23 cellular contexts compared by ENCODE assay signal in the genomic region with DNA sequence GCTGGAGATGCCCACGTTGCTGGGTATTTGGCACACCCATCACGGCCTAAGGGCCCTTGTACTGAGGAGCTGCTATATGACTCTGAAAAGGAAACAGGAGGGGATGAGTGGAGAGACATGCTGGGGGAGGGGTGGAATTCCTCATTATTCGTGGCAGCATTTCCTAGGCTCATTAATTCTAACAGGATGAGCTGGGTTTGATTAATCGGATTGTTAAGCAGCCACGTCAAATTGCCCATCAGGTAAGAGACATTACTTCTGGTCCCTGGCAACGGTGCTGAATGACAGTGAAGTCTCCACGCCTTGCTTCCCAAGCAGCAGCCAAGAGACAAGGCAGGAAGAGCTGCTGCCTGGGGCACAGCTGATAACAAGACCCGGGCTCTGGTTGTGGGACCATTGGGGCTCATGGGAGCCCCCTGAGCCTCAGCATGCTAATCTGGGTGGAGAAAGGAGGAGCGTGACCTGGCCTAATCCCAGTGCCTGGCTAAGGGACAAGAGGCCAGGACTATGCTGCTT.
A peak's percentile ranks its signal among the peaks of the same experiment; 100 is the strongest.
DNase-seq lines count a peak whose midpoint lies in the region; ATAC-seq, FAIRE-seq and TF ChIP-seq lines count a peak whose summit lies in the region.
"Had no signal": no experiment of that assay in that cellular context is flagged by ENCODE, and none has a peak within 500 bp of the region (broad histone marks: within the 10 kb centered on the region; RNA-seq: fewer than 3 reads in every experiment).

No MANE protein-coding gene starts in this region.

- no peaks in the 10 kb centered on the region for H3K9me2 ChIP-seq in SK-N-SH
- no peaks in the 10 kb centered on the region for H3K9me2 ChIP-seq in Karpas-422 (replicated peaks; ENCODE audit: insufficient read depth, low read length)

- no peak overlapping the region for H3K4me2 ChIP-seq in SK-N-SH
- H3K4me2 ChIP-seq in Karpas-422 (ENCODE audit: low read depth, low read length, poor library complexity, severe bottlenecking), result no peak overlapping the region

- CTCF ChIA-PET in SK-N-SH (lab: Yijun Ruan, JAX), result interaction anchor here (0.8 kb wide), 1 partner anchor 50 kb away, joined by 3 read pairs; no protein-coding TSS in a partner anchor

- no peak for TF ChIP-seq RAD21 in SK-N-SH (IDR thresholded peaks at IDR 0.05; ENCODE audit: low read length)

- no peaks in the 10 kb centered on the region for H4K20me1 ChIP-seq in SK-N-SH (ENCODE audit: insufficient read depth)
- H4K20me1 ChIP-seq in Karpas-422 (ENCODE audit: insufficient read depth, low read depth, low read length), result no peaks in the 10 kb centered on the region

- no peaks in the 10 kb centered on the region for H3K36me3 ChIP-seq in SK-N-SH (replicated peaks in 1 of 2; ENCODE audit: control insufficient read depth in 1 of 2, insufficient read depth in 2 of 2, low read length in 1 of 2)
- H3K36me3 ChIP-seq in Karpas-422 (ENCODE audit: insufficient read depth, low read length), result no peaks in the 10 kb centered on the region

- H3F3A ChIP-seq in SK-N-SH (replicated peaks; ENCODE audit: insufficient read depth), result no peaks in the 10 kb centered on the region

- 68% methylated on average over 7 of the region's 9 CpGs for WGBS in SK-N-SH (ENCODE audit: low lambda C conversion rate)

- no peaks in the 10 kb centered on the region for H3K27me3 ChIP-seq in SK-N-SH (ENCODE audit: insufficient read depth)
- H3K27me3 ChIP-seq in Karpas-422 (ENCODE audit: low read length), result no peaks in the 10 kb centered on the region

- no peaks in the 10 kb centered on the region; the same call in 1 of the 2 replicates for H3K79me2 ChIP-seq in SK-N-SH (ENCODE audit: insufficient read depth)
- no peaks in the 10 kb centered on the region for H3K79me2 ChIP-seq in Karpas-422 (ENCODE audit: low read length)

- no peak for TF ChIP-seq POLR2A in erythroblast (IDR thresholded peaks at IDR 0.05; ENCODE audit: low read length)

- H3K9ac ChIP-seq in SK-N-SH, result no peak overlapping the region
- no peak overlapping the region for H3K9ac ChIP-seq in Karpas-422 (ENCODE audit: low read length)

- in situ Hi-C loops in KBM-7 (cut with MboI; ENCODE audit: low pct_unique_long_range_greater_than_20kb, low sequenced_read_pairs), result no loop called here

- no peak for FAIRE-seq in frontal cortex (lab: Jason Lieb, UNC)
- FAIRE-seq: A204.1, G401.6, kidney, urothelium cell line had no signal

- DNase-seq in SK-N-SH, result peak; percentile 46
- DNase-seq in UCSD-AML1 (lab: John Stamatoyannopoulos, UW; ENCODE audit: unreplicated experiment), result peak; percentile 36
- peak; percentile 15 to 61 for DNase-seq in erythroblast (lab: John Stamatoyannopoulos, UW)
- DNase-seq in Karpas-422, result no peak
- DNase-seq in RPMI8226, result no peak
- DNase-seq in KBM-7, result no peak
- DNase-seq in frontal cortex (ENCODE audit: low spot score in 2 of 2), result no peak
- DNase-seq: activated CD4-positive, alpha-beta memory T cell treated with anti-CD3 and anti-CD28 coated beads for 36 hours; activated T-cell treated with anti-CD3 and anti-CD28 coated beads, Interleukin-2, amount 50 U/mL, for 1 hour; Calu3; foreskin fibroblast; hypothalamus; kidney; NCI-H187; NCI-H526; right cardiac atrium; Right ventricle myocardium superior; stimulated activated CD8-positive, alpha-beta memory T cell treated with anti-CD3 and anti-CD28 coated beads, Interleukin-4, amount 100 ng/mL, for 48 hours had no signal

- peaks cover 11 to 14% of the 10 kb centered on the region in 2 experiments; a peak in 2 of 4 replicates for H3K4me1 ChIP-seq in SK-N-SH (ENCODE audit: control insufficient read depth in 1 of 2, insufficient read depth in 2 of 2, low read depth in 1 of 2, low read length in 1 of 2)
- no peaks in the 10 kb centered on the region for H3K4me1 ChIP-seq in Karpas-422 (ENCODE audit: low read length)

- POLR2A ChIA-PET in SK-N-SH (lab: Yijun Ruan, JAX), result no interaction called here

- ATAC-seq in SK-N-SH treated with all-trans-retinoic acid at 6 μM for 48 hours, result no peak
- ATAC-seq: right cardiac atrium had no signal

- no peak overlapping the region for H3K27ac ChIP-seq in SK-N-SH (ENCODE audit: low read depth in 2 of 2, low read length in 1 of 2)
- no peak overlapping the region for H3K27ac ChIP-seq in Karpas-422 (ENCODE audit: low read length)
- H3K27ac ChIP-seq: epithelial cell of prostate had no signal

- TF ChIP-seq CTCF in SK-N-SH (IDR thresholded peaks at IDR 0.05), result no peak

- H3K4me3 ChIP-seq in SK-N-SH (ENCODE audit: low read depth in 2 of 2, low read length in 1 of 2) (no peak overlapping the region), Karpas-422 (ENCODE audit: low read length) (no peak overlapping the region)

- H2AFZ ChIP-seq in SK-N-SH (ENCODE audit: low read depth), result no peak overlapping the region
- no peak overlapping the region for H2AFZ ChIP-seq in Karpas-422 (ENCODE audit: low read length)

- no peak for TF ChIP-seq EP300 in SK-N-SH (IDR thresholded peaks at IDR 0.05; ENCODE audit: borderline replicate concordance in 1 of 2, low read depth in 1 of 2, low read length in 1 of 2)

- H3K9me3 ChIP-seq in SK-N-SH (no peaks in the 10 kb centered on the region), Karpas-422 (ENCODE audit: low read length) (no peaks in the 10 kb centered on the region)

TF ChIP-seq in SK-N-SH, 30 proteins besides CTCF, POLR2A, EP300 and RAD21 (continues in another document):
- TF ChIP-seq GATA2 (CRISPR knock-in tag; IDR thresholded peaks at IDR 0.05) (no peak), ELF1 (IDR thresholded peaks at IDR 0.05) (no peak)
- TF ChIP-seq, protein P1, sequence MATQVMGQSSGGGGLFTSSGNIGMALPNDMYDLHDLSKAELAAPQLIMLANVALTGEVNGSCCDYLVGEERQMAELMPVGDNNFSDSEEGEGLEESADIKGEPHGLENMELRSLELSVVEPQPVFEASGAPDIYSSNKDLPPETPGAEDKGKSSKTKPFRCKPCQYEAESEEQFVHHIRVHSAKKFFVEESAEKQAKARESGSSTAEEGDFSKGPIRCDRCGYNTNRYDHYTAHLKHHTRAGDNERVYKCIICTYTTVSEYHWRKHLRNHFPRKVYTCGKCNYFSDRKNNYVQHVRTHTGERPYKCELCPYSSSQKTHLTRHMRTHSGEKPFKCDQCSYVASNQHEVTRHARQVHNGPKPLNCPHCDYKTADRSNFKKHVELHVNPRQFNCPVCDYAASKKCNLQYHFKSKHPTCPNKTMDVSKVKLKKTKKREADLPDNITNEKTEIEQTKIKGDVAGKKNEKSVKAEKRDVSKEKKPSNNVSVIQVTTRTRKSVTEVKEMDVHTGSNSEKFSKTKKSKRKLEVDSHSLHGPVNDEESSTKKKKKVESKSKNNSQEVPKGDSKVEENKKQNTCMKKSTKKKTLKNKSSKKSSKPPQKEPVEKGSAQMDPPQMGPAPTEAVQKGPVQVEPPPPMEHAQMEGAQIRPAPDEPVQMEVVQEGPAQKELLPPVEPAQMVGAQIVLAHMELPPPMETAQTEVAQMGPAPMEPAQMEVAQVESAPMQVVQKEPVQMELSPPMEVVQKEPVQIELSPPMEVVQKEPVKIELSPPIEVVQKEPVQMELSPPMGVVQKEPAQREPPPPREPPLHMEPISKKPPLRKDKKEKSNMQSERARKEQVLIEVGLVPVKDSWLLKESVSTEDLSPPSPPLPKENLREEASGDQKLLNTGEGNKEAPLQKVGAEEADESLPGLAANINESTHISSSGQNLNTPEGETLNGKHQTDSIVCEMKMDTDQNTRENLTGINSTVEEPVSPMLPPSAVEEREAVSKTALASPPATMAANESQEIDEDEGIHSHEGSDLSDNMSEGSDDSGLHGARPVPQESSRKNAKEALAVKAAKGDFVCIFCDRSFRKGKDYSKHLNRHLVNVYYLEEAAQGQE (IDR thresholded peaks at IDR 0.05; ENCODE audit: low read depth, low read length), result no peak

TF ChIP-seq in SK-N-SH treated with all-trans-retinoic acid at 6 μM for 48 hours, 23 proteins besides CTCF, POLR2A, EP300 and RAD21 (continues in another document):
- TF ChIP-seq, protein P2, sequence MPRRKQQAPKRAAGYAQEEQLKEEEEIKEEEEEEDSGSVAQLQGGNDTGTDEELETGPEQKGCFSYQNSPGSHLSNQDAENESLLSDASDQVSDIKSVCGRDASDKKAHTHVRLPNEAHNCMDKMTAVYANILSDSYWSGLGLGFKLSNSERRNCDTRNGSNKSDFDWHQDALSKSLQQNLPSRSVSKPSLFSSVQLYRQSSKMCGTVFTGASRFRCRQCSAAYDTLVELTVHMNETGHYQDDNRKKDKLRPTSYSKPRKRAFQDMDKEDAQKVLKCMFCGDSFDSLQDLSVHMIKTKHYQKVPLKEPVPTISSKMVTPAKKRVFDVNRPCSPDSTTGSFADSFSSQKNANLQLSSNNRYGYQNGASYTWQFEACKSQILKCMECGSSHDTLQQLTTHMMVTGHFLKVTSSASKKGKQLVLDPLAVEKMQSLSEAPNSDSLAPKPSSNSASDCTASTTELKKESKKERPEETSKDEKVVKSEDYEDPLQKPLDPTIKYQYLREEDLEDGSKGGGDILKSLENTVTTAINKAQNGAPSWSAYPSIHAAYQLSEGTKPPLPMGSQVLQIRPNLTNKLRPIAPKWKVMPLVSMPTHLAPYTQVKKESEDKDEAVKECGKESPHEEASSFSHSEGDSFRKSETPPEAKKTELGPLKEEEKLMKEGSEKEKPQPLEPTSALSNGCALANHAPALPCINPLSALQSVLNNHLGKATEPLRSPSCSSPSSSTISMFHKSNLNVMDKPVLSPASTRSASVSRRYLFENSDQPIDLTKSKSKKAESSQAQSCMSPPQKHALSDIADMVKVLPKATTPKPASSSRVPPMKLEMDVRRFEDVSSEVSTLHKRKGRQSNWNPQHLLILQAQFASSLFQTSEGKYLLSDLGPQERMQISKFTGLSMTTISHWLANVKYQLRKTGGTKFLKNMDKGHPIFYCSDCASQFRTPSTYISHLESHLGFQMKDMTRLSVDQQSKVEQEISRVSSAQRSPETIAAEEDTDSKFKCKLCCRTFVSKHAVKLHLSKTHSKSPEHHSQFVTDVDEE (CRISPR knock-in tag; IDR thresholded peaks at IDR 0.05), result no peak
- TF ChIP-seq ZNF70 (CRISPR knock-in tag; IDR thresholded peaks at IDR 0.05) (no peak), RARB (CRISPR knock-in tag; IDR thresholded peaks at IDR 0.05) (no peak), ZNF8 (CRISPR knock-in tag; IDR thresholded peaks at IDR 0.05) (no peak), BACH2 (CRISPR knock-in tag; IDR thresholded peaks at IDR 0.05; ENCODE audit: borderline replicate concordance) (no peak)
- TF ChIP-seq, protein P3, sequence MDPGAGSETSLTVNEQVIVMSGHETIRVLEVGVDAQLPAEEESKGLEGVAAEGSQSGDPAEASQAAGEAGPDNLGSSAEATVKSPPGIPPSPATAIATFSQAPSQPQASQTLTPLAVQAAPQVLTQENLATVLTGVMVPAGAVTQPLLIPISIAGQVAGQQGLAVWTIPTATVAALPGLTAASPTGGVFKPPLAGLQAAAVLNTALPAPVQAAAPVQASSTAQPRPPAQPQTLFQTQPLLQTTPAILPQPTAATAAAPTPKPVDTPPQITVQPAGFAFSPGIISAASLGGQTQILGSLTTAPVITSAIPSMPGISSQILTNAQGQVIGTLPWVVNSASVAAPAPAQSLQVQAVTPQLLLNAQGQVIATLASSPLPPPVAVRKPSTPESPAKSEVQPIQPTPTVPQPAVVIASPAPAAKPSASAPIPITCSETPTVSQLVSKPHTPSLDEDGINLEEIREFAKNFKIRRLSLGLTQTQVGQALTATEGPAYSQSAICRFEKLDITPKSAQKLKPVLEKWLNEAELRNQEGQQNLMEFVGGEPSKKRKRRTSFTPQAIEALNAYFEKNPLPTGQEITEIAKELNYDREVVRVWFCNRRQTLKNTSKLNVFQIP (CRISPR knock-in tag; IDR thresholded peaks at IDR 0.05; ENCODE audit: borderline replicate concordance, low read depth), result no peak

Comparison
In these comparisons a context has a peak if more than half of its experiments do, and no peak if none do; other contexts are left out.
1. DNase-seq: peak in SK-N-SH (single experiment), UCSD-AML1 (single experiment) and erythroblast (2 of 2); none in Karpas-422 (single experiment), RPMI8226 (single experiment), KBM-7 (single experiment) and frontal cortex (0 of 2).